Comparison of ENCODE assay signal across 15 cellular contexts in genomic region chr3:33035596-33035995, GRCh38.
DNase-seq lines count a peak whose midpoint lies in the region; ATAC-seq lines count a peak whose summit lies in the region.
"Had no signal": no experiment of that assay in that cellular context is flagged by ENCODE, and none has a peak within 500 bp of the region (broad histone marks: within the 10 kb centered on the region; RNA-seq: fewer than 3 reads in every experiment).

No MANE protein-coding gene starts in this region.

- H3K4me3 ChIP-seq in SJCRH30, result no peak overlapping the region
- no peak overlapping the region for H3K4me3 ChIP-seq in HAP-1
- H3K4me3 ChIP-seq: right lobe of liver had no signal

- H3K4me1 ChIP-seq in SJCRH30, result no peaks in the 10 kb centered on the region
- no peaks in the 10 kb centered on the region for H3K4me1 ChIP-seq in HAP-1
- H3K4me1 ChIP-seq: right lobe of liver had no signal

- H3K36me3 ChIP-seq in SJCRH30 (0 out of 2 replicates have a peak, but pooled peaks cover 4% of the 10 kb centered on the region), HAP-1 (replicated peaks) (no peaks in the 10 kb centered on the region)

- ATAC-seq in HG03432 (IDR thresholded peaks at IDR 0.05; ENCODE audit: unreplicated experiment), result no peak
- ATAC-seq: activated T-cell treated with anti-CD3 and anti-CD28 coated beads, Interleukin-2, amount 50 U/mL, for 72 hours; CD8-positive, alpha-beta T cell; esophagus mucosa; right lobe of liver had no signal

- in situ Hi-C loops in HAP-1 (cut with MboI; ENCODE audit: low sequenced_read_pairs), result no loop called here

- H3K27ac ChIP-seq in SJCRH30 (peak overlapping the region; percentile 29; the same call in 1 of the 2 replicates), epithelial cell of prostate (peak overlapping the region; percentile 92)
- H3K27ac ChIP-seq: right lobe of liver had no signal

- H3K27me3 ChIP-seq in SJCRH30 (no peaks in the 10 kb centered on the region), HAP-1 (ENCODE audit: low read depth) (no peaks in the 10 kb centered on the region)
- H3K27me3 ChIP-seq: right lobe of liver had no signal

- H3K9me3 ChIP-seq in SJCRH30 (replicated peaks) (no peaks in the 10 kb centered on the region), HAP-1 (no peaks in the 10 kb centered on the region)
- H3K9me3 ChIP-seq: right lobe of liver had no signal

- DNase-seq in GM04503 (ENCODE audit: low read depth), result peak; percentile 8
- DNase-seq in SJCRH30, result no peak
- DNase-seq in epithelial cell of prostate (ENCODE audit: low read depth, low spot score), result no peak
- peak; percentile 36 for DNase-seq in non-pigmented ciliary epithelial cell (ENCODE audit: low read depth)
- no peak for DNase-seq in HAP-1 (ENCODE audit: low spot score in 2 of 2)
- DNase-seq in NCI-H1105 (lab: John Stamatoyannopoulos, UW), result no peak
- DNase-seq in NCI-H2196 treated with DMSO at 0.1 percent for 48 hours (lab: John Stamatoyannopoulos, UW; ENCODE audit: unreplicated experiment), result no peak
- DNase-seq: activated CD4-positive, alpha-beta T cell treated with anti-CD3 and anti-CD28 coated beads for 4 hours; activated T-cell treated with anti-CD3 and anti-CD28 coated beads, Interleukin-2, amount 50 U/mL, for 72 hours; CD8-positive, alpha-beta T cell; NCI-H1930; NK-92 treated with Interleukin-12 subunit alpha and Interleukin-12 subunit beta, amount 100 ng/mL, for 24 hours; right lobe of liver had no signal

Comparison
In these comparisons a context has a peak if more than half of its experiments do, and no peak if none do; other contexts are left out.
1. DNase-seq: peak in GM04503 (single experiment) and non-pigmented ciliary epithelial cell (single experiment); none in SJCRH30 (0 of 2), epithelial cell of prostate (single experiment), HAP-1 (0 of 2), NCI-H1105 (single experiment) and NCI-H2196 treated with DMSO at 0.1 percent for 48 hours (single experiment).